ENCODE assay signal across 1 cellular context in the genomic region with DNA sequence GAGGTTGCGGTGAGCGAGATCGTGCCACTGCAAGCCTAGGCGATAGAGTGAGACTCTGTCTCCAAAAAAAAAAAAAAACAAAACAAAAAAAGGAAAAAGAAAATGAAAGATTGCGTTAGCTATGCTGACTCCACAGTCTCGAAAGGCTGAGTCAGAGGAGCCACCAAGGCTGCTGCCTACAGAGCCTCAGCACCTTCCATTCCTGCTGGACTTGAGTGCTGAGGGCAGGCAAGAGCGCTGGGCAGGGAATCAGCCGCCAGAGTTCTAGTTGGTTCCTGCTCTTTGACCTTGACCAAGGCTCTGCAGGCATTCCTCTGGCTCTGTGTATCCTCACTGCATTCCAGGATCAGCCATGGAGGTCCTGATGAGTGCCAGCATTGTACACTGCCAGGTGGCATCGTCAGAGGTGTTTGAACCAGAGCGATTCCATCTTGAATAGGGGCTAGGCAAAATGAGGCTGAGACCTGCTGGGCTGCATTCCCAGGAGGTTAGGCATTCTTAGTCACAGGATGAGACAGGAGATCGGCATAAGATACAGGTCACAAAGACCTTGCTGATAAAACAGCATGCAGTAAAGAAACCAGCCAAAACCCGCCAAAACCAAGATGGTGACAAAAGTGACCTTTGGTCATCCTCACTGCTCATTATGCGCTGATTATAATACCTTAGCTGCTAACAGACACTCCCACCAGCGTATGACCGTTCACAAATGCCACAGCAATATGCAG.
TF ChIP-seq lines count a peak whose summit lies in the region.

No MANE protein-coding gene starts in this region.

TF ChIP-seq in K562, 482 proteins besides CTCF, POLR2A, EP300 and RAD21 (continued from another document and continues in another):
- TF ChIP-seq ZNF318 (IDR thresholded peaks at IDR 0.05; ENCODE audit: borderline replicate concordance in 1 of 2, low read depth in 1 of 2) (0 out of 4 replicates have a peak, but pooled peaks of 1 of the 2 experiments have one; percentile 21), IRF2 (CRISPR knock-in tag; IDR thresholded peaks at IDR 0.05) (no peak), SRSF1 (IDR thresholded peaks at IDR 0.05; ENCODE audit: low read depth, low read length) (no peak), CBX5 (IDR thresholded peaks at IDR 0.05; ENCODE audit: borderline replicate concordance, low read depth) (no peak), MAZ (CRISPR knock-in tag; conservative IDR thresholded peaks at IDR 0.05 in 1 of 2, IDR thresholded peaks at IDR 0.05 in 1 of 2) (peak in 1 of 2 experiments; percentile 99; a peak in 2 of 4 replicates), KLF16 (IDR thresholded peaks at IDR 0.05) (peak; percentile 64; the same call in 1 of the 2 replicates), HOMEZ (CRISPR knock-in tag; IDR thresholded peaks at IDR 0.05) (peak; percentile 98), ZFP91 (CRISPR knock-in tag; IDR thresholded peaks at IDR 0.05) (no peak), PYGO2 (tag; IDR thresholded peaks at IDR 0.05) (peak; percentile 97), MYC (IDR thresholded peaks at IDR 0.05; ENCODE audit: low read depth, low read length) (no peak), MYC (CRISPR knock-in tag; IDR thresholded peaks at IDR 0.05; ENCODE audit: borderline replicate concordance, low read depth) (peak; percentile 98; the same call in 1 of the 2 replicates), ZNF274 (IDR thresholded peaks at IDR 0.05; ENCODE audit: borderline replicate concordance, low read depth, low read length) (no peak), KAT7 (CRISPR knock-in tag; IDR thresholded peaks at IDR 0.05; ENCODE audit: borderline replicate concordance) (peak; percentile 47; the same call in 1 of the 2 replicates), ESRRA (IDR thresholded peaks at IDR 0.05; ENCODE audit: borderline replicate concordance, low read depth) (peak; percentile 68; the same call in 1 of the 2 replicates), MTA1 (IDR thresholded peaks at IDR 0.05; ENCODE audit: borderline replicate concordance) (0 out of 2 replicates have a peak, but pooled peaks have one; percentile 32), EWSR1 (IDR thresholded peaks at IDR 0.05; ENCODE audit: borderline replicate concordance, low read depth, partially characterized antibody) (no peak), ZNF785 (CRISPR knock-in tag; IDR thresholded peaks at IDR 0.05) (peak; percentile 84), ZNF316 (IDR thresholded peaks at IDR 0.05) (peak; percentile 89), ZNF583 (CRISPR knock-in tag; IDR thresholded peaks at IDR 0.05) (peak; percentile 99)
- TF ChIP-seq, protein P1, sequence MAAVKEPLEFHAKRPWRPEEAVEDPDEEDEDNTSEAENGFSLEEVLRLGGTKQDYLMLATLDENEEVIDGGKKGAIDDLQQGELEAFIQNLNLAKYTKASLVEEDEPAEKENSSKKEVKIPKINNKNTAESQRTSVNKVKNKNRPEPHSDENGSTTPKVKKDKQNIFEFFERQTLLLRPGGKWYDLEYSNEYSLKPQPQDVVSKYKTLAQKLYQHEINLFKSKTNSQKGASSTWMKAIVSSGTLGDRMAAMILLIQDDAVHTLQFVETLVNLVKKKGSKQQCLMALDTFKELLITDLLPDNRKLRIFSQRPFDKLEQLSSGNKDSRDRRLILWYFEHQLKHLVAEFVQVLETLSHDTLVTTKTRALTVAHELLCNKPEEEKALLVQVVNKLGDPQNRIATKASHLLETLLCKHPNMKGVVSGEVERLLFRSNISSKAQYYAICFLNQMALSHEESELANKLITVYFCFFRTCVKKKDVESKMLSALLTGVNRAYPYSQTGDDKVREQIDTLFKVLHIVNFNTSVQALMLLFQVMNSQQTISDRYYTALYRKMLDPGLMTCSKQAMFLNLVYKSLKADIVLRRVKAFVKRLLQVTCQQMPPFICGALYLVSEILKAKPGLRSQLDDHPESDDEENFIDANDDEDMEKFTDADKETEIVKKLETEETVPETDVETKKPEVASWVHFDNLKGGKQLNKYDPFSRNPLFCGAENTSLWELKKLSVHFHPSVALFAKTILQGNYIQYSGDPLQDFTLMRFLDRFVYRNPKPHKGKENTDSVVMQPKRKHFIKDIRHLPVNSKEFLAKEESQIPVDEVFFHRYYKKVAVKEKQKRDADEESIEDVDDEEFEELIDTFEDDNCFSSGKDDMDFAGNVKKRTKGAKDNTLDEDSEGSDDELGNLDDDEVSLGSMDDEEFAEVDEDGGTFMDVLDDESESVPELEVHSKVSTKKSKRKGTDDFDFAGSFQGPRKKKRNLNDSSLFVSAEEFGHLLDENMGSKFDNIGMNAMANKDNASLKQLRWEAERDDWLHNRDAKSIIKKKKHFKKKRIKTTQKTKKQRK (IDR thresholded peaks at IDR 0.05; ENCODE audit: borderline replicate concordance, low read depth, low read length) = no peak
- TF ChIP-seq, protein P2, sequence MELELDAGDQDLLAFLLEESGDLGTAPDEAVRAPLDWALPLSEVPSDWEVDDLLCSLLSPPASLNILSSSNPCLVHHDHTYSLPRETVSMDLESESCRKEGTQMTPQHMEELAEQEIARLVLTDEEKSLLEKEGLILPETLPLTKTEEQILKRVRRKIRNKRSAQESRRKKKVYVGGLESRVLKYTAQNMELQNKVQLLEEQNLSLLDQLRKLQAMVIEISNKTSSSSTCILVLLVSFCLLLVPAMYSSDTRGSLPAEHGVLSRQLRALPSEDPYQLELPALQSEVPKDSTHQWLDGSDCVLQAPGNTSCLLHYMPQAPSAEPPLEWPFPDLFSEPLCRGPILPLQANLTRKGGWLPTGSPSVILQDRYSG (tag; conservative IDR thresholded peaks at IDR 0.05; ENCODE audit: low read depth) = peak; percentile 99
- TF ChIP-seq, protein P3, sequence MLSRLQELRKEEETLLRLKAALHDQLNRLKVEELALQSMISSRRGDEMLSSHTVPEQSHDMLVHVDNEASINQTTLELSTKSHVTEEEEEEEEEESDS (CRISPR knock-in tag; IDR thresholded peaks at IDR 0.05) = peak; percentile 67
- TF ChIP-seq, protein P4, sequence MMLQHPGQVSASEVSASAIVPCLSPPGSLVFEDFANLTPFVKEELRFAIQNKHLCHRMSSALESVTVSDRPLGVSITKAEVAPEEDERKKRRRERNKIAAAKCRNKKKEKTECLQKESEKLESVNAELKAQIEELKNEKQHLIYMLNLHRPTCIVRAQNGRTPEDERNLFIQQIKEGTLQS (IDR thresholded peaks at IDR 0.05) = peak; percentile 26; the same call in 1 of the 2 replicates
- TF ChIP-seq, protein P4 (CRISPR knock-in tag; conservative IDR thresholded peaks at IDR 0.05) = no peak
